Comparison of ENCODE assay signal across 17 cellular contexts in genomic region chr1:117611894-117612481, GRCh38. TPM values are rescaled to one million over a fixed set of nuclear protein-coding genes. Genes with fewer than 3 reads are reported as not detected.
DNase-seq lines count a peak whose midpoint lies in the region; ATAC-seq and TF ChIP-seq lines count a peak whose summit lies in the region.
"Had no signal": no experiment of that assay in that cellular context is flagged by ENCODE, and none has a peak within 500 bp of the region (broad histone marks: within the 10 kb centered on the region; RNA-seq: fewer than 3 reads in every experiment).

No MANE protein-coding gene starts in this region.

- H3K36me3 ChIP-seq in KMS-11 (ENCODE audit: insufficient read depth) = no peaks in the 10 kb centered on the region
- H3K36me3 ChIP-seq: BE2C, esophagus squamous epithelium, WERI-Rb-1 had no signal

- no peaks in the 10 kb centered on the region for H3K9me3 Mint-ChIP-seq in activated T-helper 17 cell treated with anti-CD3 and anti-CD28 coated beads, Interleukin-2, amount 50 U/mL, for 72 hours
- H3K9me3 Mint-ChIP-seq in memory B cell (no peaks in the 10 kb centered on the region), glutamatergic neuron (ENCODE audit: unreplicated experiment) (peaks cover 2% of the 10 kb centered on the region)
- no peaks in the 10 kb centered on the region for H3K9me3 Mint-ChIP-seq in stimulated activated memory B cell treated with anti-CD40 and anti-IgM and Interleukin-4, amounts not matched to agents 10 μg/mL and 1 μg/mL and 100 μg/mL, for 72 hours

- H3K27ac ChIP-seq in KMS-11 = peak overlapping the region; percentile 73
- H3K27ac ChIP-seq: WERI-Rb-1 had no signal

- H4K20me1 ChIP-seq in KMS-11 (ENCODE audit: insufficient read depth) = no peaks in the 10 kb centered on the region

- no peaks in the 10 kb centered on the region for H3K27me3 Mint-ChIP-seq in activated T-helper 17 cell treated with anti-CD3 and anti-CD28 coated beads, Interleukin-2, amount 50 U/mL, for 72 hours
- H3K27me3 Mint-ChIP-seq in memory B cell = no peaks in the 10 kb centered on the region
- H3K27me3 Mint-ChIP-seq in stimulated activated memory B cell treated with anti-CD40 and anti-IgM and Interleukin-4, amounts not matched to agents 10 μg/mL and 1 μg/mL and 100 μg/mL, for 72 hours = no peaks in the 10 kb centered on the region
- H3K27me3 Mint-ChIP-seq in glutamatergic neuron (ENCODE audit: unreplicated experiment) = peaks cover 5% of the 10 kb centered on the region

- DNase-seq in memory B cell (ENCODE audit: low spot score in 2 of 2) (no peak), glutamatergic neuron (no peak), DMS79 (lab: John Stamatoyannopoulos, UW) (no peak)
- DNase-seq: anterior cingulate cortex, BE2C, DMS 273 treated with DMSO at 0.1 percent for 48 hours, esophagus squamous epithelium, NCI-H1930, NCI-H524, posterior cingulate gyrus, SK-N-SH, substantia nigra had no signal

- peak overlapping the region; percentile 42; the same call in 1 of the 2 replicates for H3K9ac ChIP-seq in KMS-11
- H3K9ac ChIP-seq: SK-N-SH had no signal

- peak overlapping the region; percentile 54 for H3K4me2 ChIP-seq in KMS-11

- peaks cover 66% of the 10 kb centered on the region for H3K4me1 ChIP-seq in KMS-11 (ENCODE audit: low read depth, poor library complexity, severe bottlenecking)
- H3K4me1 ChIP-seq: BE2C had no signal

- H3K27me3 ChIP-seq in KMS-11 (ENCODE audit: insufficient read depth, low read depth) = no peaks in the 10 kb centered on the region

- peaks cover 83% of the 10 kb centered on the region for H3K36me3 Mint-ChIP-seq in activated T-helper 17 cell treated with anti-CD3 and anti-CD28 coated beads, Interleukin-2, amount 50 U/mL, for 72 hours (ENCODE audit: low read depth)
- H3K36me3 Mint-ChIP-seq in memory B cell (peaks cover 35% of the 10 kb centered on the region), glutamatergic neuron (ENCODE audit: unreplicated experiment) (no peaks in the 10 kb centered on the region)
- peaks cover 44% of the 10 kb centered on the region for H3K36me3 Mint-ChIP-seq in stimulated activated memory B cell treated with anti-CD40 and anti-IgM and Interleukin-4, amounts not matched to agents 10 μg/mL and 1 μg/mL and 100 μg/mL, for 72 hours

- H3K27ac Mint-ChIP-seq in activated T-helper 17 cell treated with anti-CD3 and anti-CD28 coated beads, Interleukin-2, amount 50 U/mL, for 72 hours = no peak overlapping the region
- peak overlapping the region; percentile 64 for H3K27ac Mint-ChIP-seq in memory B cell
- peak overlapping the region; percentile 65 for H3K27ac Mint-ChIP-seq in stimulated activated memory B cell treated with anti-CD40 and anti-IgM and Interleukin-4, amounts not matched to agents 10 μg/mL and 1 μg/mL and 100 μg/mL, for 72 hours
- H3K27ac Mint-ChIP-seq in glutamatergic neuron (ENCODE audit: unreplicated experiment) = no peak overlapping the region

- H3K4me1 Mint-ChIP-seq in activated T-helper 17 cell treated with anti-CD3 and anti-CD28 coated beads, Interleukin-2, amount 50 U/mL, for 72 hours = peaks cover 69% of the 10 kb centered on the region
- H3K4me1 Mint-ChIP-seq in memory B cell = peaks cover 81% of the 10 kb centered on the region
- peaks cover 96% of the 10 kb centered on the region for H3K4me1 Mint-ChIP-seq in stimulated activated memory B cell treated with anti-CD40 and anti-IgM and Interleukin-4, amounts not matched to agents 10 μg/mL and 1 μg/mL and 100 μg/mL, for 72 hours
- no peaks in the 10 kb centered on the region for H3K4me1 Mint-ChIP-seq in glutamatergic neuron (ENCODE audit: low read depth, unreplicated experiment)

- H3K4me3 ChIP-seq in KMS-11 (IDR thresholded peaks at IDR 0.05; ENCODE audit: insufficient read depth, low read depth, low read length) = no peak overlapping the region
- H3K4me3 ChIP-seq: esophagus squamous epithelium had no signal

- ATAC-seq in activated T-helper 17 cell treated with anti-CD3 and anti-CD28 coated beads, Interleukin-2, amount 50 U/mL, for 72 hours (replicated peaks) = no peak
- no peak for ATAC-seq in memory B cell (ENCODE audit: low read depth)
- no peak for ATAC-seq in stimulated activated memory B cell treated with anti-CD40 and anti-IgM and Interleukin-4, amounts not matched to agents 10 μg/mL and 1 μg/mL and 100 μg/mL, for 72 hours
- ATAC-seq in GM19463 (IDR thresholded peaks at IDR 0.05; ENCODE audit: unreplicated experiment) = no peak

- TF ChIP-seq CTCF in KMS-11 (conservative IDR thresholded peaks at IDR 0.05; ENCODE audit: low read depth, low read length) (no peak), glutamatergic neuron (IDR thresholded peaks at IDR 0.05; ENCODE audit: partially characterized antibody, unreplicated experiment) (no peak)

- no peak overlapping the region for H2AFZ ChIP-seq in KMS-11 (ENCODE audit: low read depth)

- peaks cover 97% of the 10 kb centered on the region for H3K79me2 ChIP-seq in KMS-11 (ENCODE audit: insufficient read depth, low read depth)

- H3K4me3 Mint-ChIP-seq in activated T-helper 17 cell treated with anti-CD3 and anti-CD28 coated beads, Interleukin-2, amount 50 U/mL, for 72 hours = peak overlapping the region; percentile 62
- H3K4me3 Mint-ChIP-seq in memory B cell (peak overlapping the region; percentile 59), glutamatergic neuron (ENCODE audit: unreplicated experiment) (no peak overlapping the region)
- H3K4me3 Mint-ChIP-seq in stimulated activated memory B cell treated with anti-CD40 and anti-IgM and Interleukin-4, amounts not matched to agents 10 μg/mL and 1 μg/mL and 100 μg/mL, for 72 hours = no peak overlapping the region

RNA-seq across cellular contexts. Expression of gene TENT5C, which starts 6.1 kb away (rescaled TPM):
- 10 to 100 TPM; 30.2 to 37.1 TPM for total RNA-seq in activated T-helper 17 cell treated with anti-CD3 and anti-CD28 coated beads, Interleukin-2, amount 50 U/mL, for 72 hours
- total RNA-seq in glutamatergic neuron (ENCODE audit: unreplicated experiment) = 0.27 TPM

Comparison
In these comparisons a context has a peak if more than half of its experiments do, and no peak if none do; other contexts are left out.
1. H3K27ac Mint-ChIP-seq: peak in memory B cell (single experiment) and stimulated activated memory B cell treated with anti-CD40 and anti-IgM and Interleukin-4, amounts not matched to agents 10 μg/mL and 1 μg/mL and 100 μg/mL, for 72 hours (single experiment); none in activated T-helper 17 cell treated with anti-CD3 and anti-CD28 coated beads, Interleukin-2, amount 50 U/mL, for 72 hours (single experiment) and glutamatergic neuron (single experiment).
2. H3K4me3 Mint-ChIP-seq: peak in activated T-helper 17 cell treated with anti-CD3 and anti-CD28 coated beads, Interleukin-2, amount 50 U/mL, for 72 hours (single experiment) and memory B cell (single experiment); none in stimulated activated memory B cell treated with anti-CD40 and anti-IgM and Interleukin-4, amounts not matched to agents 10 μg/mL and 1 μg/mL and 100 μg/mL, for 72 hours (single experiment) and glutamatergic neuron (single experiment).
3. RNA of gene TENT5C, which starts 6.1 kb away (total RNA-seq): 30.2 to 37.1 TPM in activated T-helper 17 cell treated with anti-CD3 and anti-CD28 coated beads, Interleukin-2, amount 50 U/mL, for 72 hours; 0.27 TPM in glutamatergic neuron (single experiment); every median in the first group is over 10 times any median in the second.